ENCODE assay signal across 1 cellular context in the genomic region with DNA sequence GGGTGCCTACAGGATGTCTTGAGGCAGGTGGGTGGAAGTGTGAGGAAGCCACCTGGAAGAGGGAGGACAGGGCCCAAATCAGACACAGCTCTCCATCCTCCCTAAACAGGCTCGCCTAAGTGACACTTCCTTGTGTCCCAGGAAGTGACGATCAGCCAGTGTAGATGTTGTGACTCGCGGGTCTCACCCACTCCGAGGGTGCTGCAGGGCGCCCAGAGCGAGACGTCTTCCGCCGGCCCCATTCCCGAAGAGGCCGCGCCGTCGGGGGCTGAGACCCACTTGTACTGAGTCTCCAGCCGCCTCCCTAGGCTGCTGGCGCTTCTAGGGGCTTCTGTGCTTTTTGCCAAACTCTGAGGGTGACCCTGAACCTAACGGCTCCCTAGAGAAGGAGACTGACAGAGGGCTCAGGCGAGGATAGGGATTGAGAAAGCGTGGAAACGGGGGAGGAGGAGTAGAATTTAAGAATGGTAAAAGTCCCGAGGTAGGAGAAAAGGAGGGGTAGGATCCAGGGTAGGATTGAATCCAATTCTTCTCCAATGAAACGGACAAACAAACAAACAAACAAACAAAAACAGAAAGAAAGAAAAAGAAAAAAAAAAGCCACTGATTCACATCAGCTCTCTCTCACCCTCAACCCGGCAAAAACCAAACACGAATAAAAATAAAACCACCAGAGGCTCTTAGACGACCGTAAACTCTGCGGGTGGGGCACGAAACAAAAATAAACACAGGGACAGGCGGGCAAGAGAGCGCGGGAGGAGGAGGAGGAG.
TF ChIP-seq lines count a peak whose summit lies in the region.

No MANE protein-coding gene starts in this region.

TF ChIP-seq in HEK293, 187 proteins besides CTCF, POLR2A, EP300 and RAD21 (continued from another document and continues in another):
- TF ChIP-seq ZNF670 (tag by site-specific recombination; IDR thresholded peaks at IDR 0.05; ENCODE audit: low read depth) (no peak), ZNF16 (tag by site-specific recombination; IDR thresholded peaks at IDR 0.05; ENCODE audit: low read depth) (no peak), WT1 (tag by site-specific recombination; IDR thresholded peaks at IDR 0.05) (peak; percentile 97), SP7 (tag by site-specific recombination; IDR thresholded peaks at IDR 0.05) (peak; percentile 76; the same call in 1 of the 2 replicates), ZNF311 (tag by site-specific recombination; IDR thresholded peaks at IDR 0.05; ENCODE audit: borderline replicate concordance) (no peak), KLF1 (tag by site-specific recombination; IDR thresholded peaks at IDR 0.05) (peak; percentile 94), IKZF3 (tag by site-specific recombination; IDR thresholded peaks at IDR 0.05) (peak; percentile 98), ZNF629 (tag by site-specific recombination; IDR thresholded peaks at IDR 0.05) (peak; percentile 76), ZFHX2 (tag by site-specific recombination; conservative IDR thresholded peaks at IDR 0.05) (peak; percentile 98), ZBTB8A (tag by site-specific recombination; IDR thresholded peaks at IDR 0.05) (peak; percentile 55; the same call in 1 of the 2 replicates), ZNF843 (tag by site-specific recombination; IDR thresholded peaks at IDR 0.05) (peak; percentile 96), ZNF473 (tag by site-specific recombination; IDR thresholded peaks at IDR 0.05) (no peak), KLF9 (tag by site-specific recombination; IDR thresholded peaks at IDR 0.05; ENCODE audit: low read depth) (peak; percentile 52; the same call in 1 of the 2 replicates), KLF8 (tag by site-specific recombination; IDR thresholded peaks at IDR 0.05) (peak; percentile 91), ZNF366 (tag by site-specific recombination; conservative IDR thresholded peaks at IDR 0.05) (peak; percentile 83), ZNF501 (tag by site-specific recombination; IDR thresholded peaks at IDR 0.05) (peak; percentile 81), ZBTB21 (tag by site-specific recombination; IDR thresholded peaks at IDR 0.05) (peak; percentile 42), ZBTB48 (tag by site-specific recombination; IDR thresholded peaks at IDR 0.05) (peak; percentile 82; the same call in 1 of the 2 replicates), ZNF341 (tag by site-specific recombination; IDR thresholded peaks at IDR 0.05; ENCODE audit: low read depth) (peak; percentile 59), OSR2 (tag by site-specific recombination; IDR thresholded peaks at IDR 0.05) (peak; percentile 78), ZSCAN30 (tag by site-specific recombination; IDR thresholded peaks at IDR 0.05) (peak; percentile 71), ZNF146 (tag by site-specific recombination; IDR thresholded peaks at IDR 0.05) (0 out of 2 replicates have a peak, but pooled peaks have one; percentile 14), KLF7 (tag by site-specific recombination; IDR thresholded peaks at IDR 0.05; ENCODE audit: borderline replicate concordance) (peak; percentile 93; the same call in 1 of the 2 replicates), ZIC2 (tag by site-specific recombination; IDR thresholded peaks at IDR 0.05) (peak; percentile 94), ZNF274 (IDR thresholded peaks at IDR 0.05; ENCODE audit: low read length) (no peak), ZNF274 (tag by site-specific recombination; IDR thresholded peaks at IDR 0.05; ENCODE audit: borderline replicate concordance) (no peak), SCRT1 (tag by site-specific recombination; IDR thresholded peaks at IDR 0.05; ENCODE audit: borderline replicate concordance) (0 out of 2 replicates have a peak, but pooled peaks have one; percentile 39), REPIN1 (tag by site-specific recombination; IDR thresholded peaks at IDR 0.05; ENCODE audit: low read depth) (peak; percentile 69; the same call in 1 of the 2 replicates), ZBTB17 (tag by site-specific recombination; IDR thresholded peaks at IDR 0.05) (peak; percentile 38; the same call in 1 of the 2 replicates), PRDM6 (tag by site-specific recombination; IDR thresholded peaks at IDR 0.05) (peak; percentile 82), GLI2 (tag by site-specific recombination; IDR thresholded peaks at IDR 0.05; ENCODE audit: borderline replicate concordance, low read depth) (no peak; the same call in 1 of the 2 replicates), ZNF138 (tag by site-specific recombination; IDR thresholded peaks at IDR 0.05; ENCODE audit: borderline replicate concordance) (no peak), ZSCAN4 (tag by site-specific recombination; IDR thresholded peaks at IDR 0.05) (0 out of 2 replicates have a peak, but pooled peaks have one; percentile 39), GLI4 (tag by site-specific recombination; IDR thresholded peaks at IDR 0.05) (0 out of 2 replicates have a peak, but pooled peaks have one; percentile 69), ZNF555 (tag by site-specific recombination; conservative IDR thresholded peaks at IDR 0.05) (no peak), ZNF677 (tag by site-specific recombination; IDR thresholded peaks at IDR 0.05) (no peak), ZNF610 (tag by site-specific recombination; IDR thresholded peaks at IDR 0.05; ENCODE audit: borderline replicate concordance) (peak; percentile 82), BCL11B (tag by site-specific recombination; IDR thresholded peaks at IDR 0.05; ENCODE audit: low read depth) (peak; percentile 97), ZXDB (tag by site-specific recombination; IDR thresholded peaks at IDR 0.05) (peak; percentile 84), ZNF791 (tag by site-specific recombination; IDR thresholded peaks at IDR 0.05) (no peak), KLF10 (tag by site-specific recombination; IDR thresholded peaks at IDR 0.05) (0 out of 2 replicates have a peak, but pooled peaks have one; percentile 29), ZNF660 (tag by site-specific recombination; IDR thresholded peaks at IDR 0.05) (no peak), ZNF645 (tag by site-specific recombination; IDR thresholded peaks at IDR 0.05) (no peak), ZFP37 (tag by site-specific recombination; IDR thresholded peaks at IDR 0.05) (0 out of 2 replicates have a peak, but pooled peaks have one; percentile 60), SP2 (tag by site-specific recombination; IDR thresholded peaks at IDR 0.05) (peak; percentile 45), ZNF777 (tag by site-specific recombination; IDR thresholded peaks at IDR 0.05; ENCODE audit: borderline replicate concordance) (peak; percentile 19; the same call in 1 of the 2 replicates), ZNF623 (tag by site-specific recombination; IDR thresholded peaks at IDR 0.05) (peak; percentile 17; the same call in 1 of the 2 replicates), ZNF837 (tag by site-specific recombination; IDR thresholded peaks at IDR 0.05) (no peak)
- TF ChIP-seq, protein P1, sequence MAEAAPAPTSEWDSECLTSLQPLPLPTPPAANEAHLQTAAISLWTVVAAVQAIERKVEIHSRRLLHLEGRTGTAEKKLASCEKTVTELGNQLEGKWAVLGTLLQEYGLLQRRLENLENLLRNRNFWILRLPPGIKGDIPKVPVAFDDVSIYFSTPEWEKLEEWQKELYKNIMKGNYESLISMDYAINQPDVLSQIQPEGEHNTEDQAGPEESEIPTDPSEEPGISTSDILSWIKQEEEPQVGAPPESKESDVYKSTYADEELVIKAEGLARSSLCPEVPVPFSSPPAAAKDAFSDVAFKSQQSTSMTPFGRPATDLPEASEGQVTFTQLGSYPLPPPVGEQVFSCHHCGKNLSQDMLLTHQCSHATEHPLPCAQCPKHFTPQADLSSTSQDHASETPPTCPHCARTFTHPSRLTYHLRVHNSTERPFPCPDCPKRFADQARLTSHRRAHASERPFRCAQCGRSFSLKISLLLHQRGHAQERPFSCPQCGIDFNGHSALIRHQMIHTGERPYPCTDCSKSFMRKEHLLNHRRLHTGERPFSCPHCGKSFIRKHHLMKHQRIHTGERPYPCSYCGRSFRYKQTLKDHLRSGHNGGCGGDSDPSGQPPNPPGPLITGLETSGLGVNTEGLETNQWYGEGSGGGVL (tag by site-specific recombination; IDR thresholded peaks at IDR 0.05) = peak; percentile 81
- TF ChIP-seq, protein P2, sequence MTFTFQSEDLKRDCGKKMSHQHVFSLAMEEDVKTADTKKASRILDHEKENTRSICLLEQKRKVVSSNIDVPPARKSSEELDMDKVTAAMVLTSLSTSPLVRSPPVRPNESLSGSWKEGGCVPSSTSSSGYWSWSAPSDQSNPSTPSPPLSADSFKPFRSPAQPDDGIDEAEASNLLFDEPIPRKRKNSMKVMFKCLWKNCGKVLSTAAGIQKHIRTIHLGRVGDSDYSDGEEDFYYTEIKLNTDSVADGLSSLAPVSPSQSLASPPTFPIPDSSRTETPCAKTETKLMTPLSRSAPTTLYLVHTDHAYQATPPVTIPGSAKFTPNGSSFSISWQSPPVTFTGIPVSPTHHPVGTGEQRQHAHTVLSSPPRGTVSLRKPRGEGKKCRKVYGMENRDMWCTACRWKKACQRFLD (tag by site-specific recombination; IDR thresholded peaks at IDR 0.05) = no peak
- TF ChIP-seq, protein P3, sequence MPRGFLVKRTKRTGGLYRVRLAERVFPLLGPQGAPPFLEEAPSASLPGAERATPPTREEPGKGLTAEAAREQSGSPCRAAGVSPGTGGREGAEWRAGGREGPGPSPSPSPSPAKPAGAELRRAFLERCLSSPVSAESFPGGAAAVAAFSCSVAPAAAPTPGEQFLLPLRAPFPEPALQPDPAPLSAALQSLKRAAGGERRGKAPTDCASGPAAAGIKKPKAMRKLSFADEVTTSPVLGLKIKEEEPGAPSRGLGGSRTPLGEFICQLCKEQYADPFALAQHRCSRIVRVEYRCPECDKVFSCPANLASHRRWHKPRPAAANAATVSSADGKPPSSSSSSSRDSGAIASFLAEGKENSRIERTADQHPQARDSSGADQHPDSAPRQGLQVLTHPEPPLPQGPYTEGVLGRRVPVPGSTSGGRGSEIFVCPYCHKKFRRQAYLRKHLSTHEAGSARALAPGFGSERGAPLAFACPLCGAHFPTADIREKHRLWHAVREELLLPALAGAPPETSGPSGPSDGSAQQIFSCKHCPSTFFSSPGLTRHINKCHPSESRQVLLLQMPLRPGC (tag by site-specific recombination; IDR thresholded peaks at IDR 0.05) = peak; percentile 74; the same call in 1 of the 2 replicates
- TF ChIP-seq, protein P4, sequence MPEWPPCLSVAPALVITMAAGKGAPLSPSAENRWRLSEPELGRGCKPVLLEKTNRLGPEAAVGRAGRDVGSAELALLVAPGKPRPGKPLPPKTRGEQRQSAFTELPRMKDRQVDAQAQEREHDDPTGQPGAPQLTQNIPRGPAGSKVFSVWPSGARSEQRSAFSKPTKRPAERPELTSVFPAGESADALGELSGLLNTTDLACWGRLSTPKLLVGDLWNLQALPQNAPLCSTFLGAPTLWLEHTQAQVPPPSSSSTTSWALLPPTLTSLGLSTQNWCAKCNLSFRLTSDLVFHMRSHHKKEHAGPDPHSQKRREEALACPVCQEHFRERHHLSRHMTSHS (tag by site-specific recombination; IDR thresholded peaks at IDR 0.05) = 0 out of 2 replicates have a peak, but pooled peaks have one; percentile 46
- TF ChIP-seq, protein P5, sequence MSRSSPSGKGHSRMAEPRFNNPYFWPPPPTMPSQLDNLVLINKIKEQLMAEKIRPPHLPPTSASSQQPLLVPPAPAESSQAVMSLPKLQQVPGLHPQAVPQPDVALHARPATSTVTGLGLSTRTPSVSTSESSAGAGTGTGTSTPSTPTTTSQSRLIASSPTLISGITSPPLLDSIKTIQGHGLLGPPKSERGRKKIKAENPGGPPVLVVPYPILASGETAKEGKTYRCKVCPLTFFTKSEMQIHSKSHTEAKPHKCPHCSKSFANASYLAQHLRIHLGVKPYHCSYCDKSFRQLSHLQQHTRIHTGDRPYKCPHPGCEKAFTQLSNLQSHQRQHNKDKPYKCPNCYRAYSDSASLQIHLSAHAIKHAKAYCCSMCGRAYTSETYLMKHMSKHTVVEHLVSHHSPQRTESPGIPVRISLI (tag by site-specific recombination; IDR thresholded peaks at IDR 0.05) = peak; percentile 88
